ENCODE assay signal across 19 cellular contexts in genomic region chr11:11329062-11329806, GRCh38. TPM values are rescaled to one million over a fixed set of nuclear protein-coding genes. Genes with fewer than 3 reads are reported as not detected.
DNase-seq lines count a peak whose midpoint lies in the region; ATAC-seq and TF ChIP-seq lines count a peak whose summit lies in the region.
"Had no signal": no experiment of that assay in that cellular context is flagged by ENCODE, and none has a peak within 500 bp of the region (broad histone marks: within the 10 kb centered on the region; RNA-seq: fewer than 3 reads in every experiment).

No MANE protein-coding gene starts in this region.

- POLR2A ChIA-PET in activated CD4-positive, alpha-beta T cell treated with anti-CD3 and anti-CD28 coated beads, Interleukin-2, amount 10 ng/mL, durations not matched to agents 7 days and 5 days (lab: Charles Lee): interaction anchor here (0.6 kb wide), 1 partner anchor 244 kb away, joined by 3 read pairs; no protein-coding TSS in a partner anchor

- H3K4me1 ChIP-seq in right atrium auricular region: no peaks in the 10 kb centered on the region
- H3K4me1 ChIP-seq in lower lobe of right lung: peaks cover 11% of the 10 kb centered on the region
- H3K4me1 ChIP-seq in upper lobe of left lung: peaks cover 0 to 23% (median 10%) of the 10 kb centered on the region in 4 donors

- TF ChIP-seq EP300 in upper lobe of left lung (IDR thresholded peaks at IDR 0.05): no peak

- no peak for TF ChIP-seq POLR2A in upper lobe of left lung (IDR thresholded peaks at IDR 0.05)

- H3K27me3 ChIP-seq in right atrium auricular region: no peaks in the 10 kb centered on the region
- no peaks in the 10 kb centered on the region for H3K27me3 ChIP-seq in lower lobe of right lung (ENCODE audit: low read depth)
- no peaks in the 10 kb centered on the region for H3K27me3 ChIP-seq in upper lobe of left lung

- H3K4me3 Mint-ChIP-seq in activated CD4-positive, alpha-beta T cell treated with anti-CD3 and anti-CD28 coated beads, Interleukin-2, amount 10 ng/mL, durations not matched to agents 7 days and 5 days: no peak overlapping the region
- H3K4me3 Mint-ChIP-seq: IgD-negative memory B cell had no signal

- TF ChIP-seq CTCF in right atrium auricular region (IDR thresholded peaks at IDR 0.05) (no peak), lower lobe of right lung (IDR thresholded peaks at IDR 0.05) (no peak), upper lobe of left lung (IDR thresholded peaks at IDR 0.05) (no peak)

- intact Hi-C loops in Right ventricle myocardium superior (cut with DNase I) (no loop called here), lower lobe of right lung (cut with DNase I) (no loop called here)

- peaks cover 9% of the 10 kb centered on the region for H3K36me3 ChIP-seq in right atrium auricular region
- peaks cover 19% of the 10 kb centered on the region for H3K36me3 ChIP-seq in lower lobe of right lung
- peaks cover 0 to 69% (median 26%) of the 10 kb centered on the region in 4 donors for H3K36me3 ChIP-seq in upper lobe of left lung

- H3K27ac ChIP-seq in right atrium auricular region: no peak overlapping the region
- H3K27ac ChIP-seq in lower lobe of right lung: peak overlapping the region; percentile 10
- peak overlapping the region in 2 of 4 donors; percentile 33 to 49 for H3K27ac ChIP-seq in upper lobe of left lung
- H3K27ac ChIP-seq: SK-N-MC had no signal

- no peak overlapping the region for H3K27ac Mint-ChIP-seq in activated CD4-positive, alpha-beta T cell treated with anti-CD3 and anti-CD28 coated beads, Interleukin-2, amount 10 ng/mL, durations not matched to agents 7 days and 5 days
- H3K27ac Mint-ChIP-seq: IgD-negative memory B cell had no signal

- no peaks in the 10 kb centered on the region for H3K4me1 Mint-ChIP-seq in activated CD4-positive, alpha-beta T cell treated with anti-CD3 and anti-CD28 coated beads, Interleukin-2, amount 10 ng/mL, durations not matched to agents 7 days and 5 days
- H3K4me1 Mint-ChIP-seq: IgD-negative memory B cell had no signal

- no peaks in the 10 kb centered on the region for H3K27me3 Mint-ChIP-seq in activated CD4-positive, alpha-beta T cell treated with anti-CD3 and anti-CD28 coated beads, Interleukin-2, amount 10 ng/mL, durations not matched to agents 7 days and 5 days
- H3K27me3 Mint-ChIP-seq: IgD-negative memory B cell had no signal

- DNase-seq in Right ventricle myocardium superior (no peak), right atrium auricular region (ENCODE audit: low spot score) (no peak), lower lobe of right lung (no peak), upper lobe of left lung (no peak), SIG-M5 treated with dmso at 0.1 percent for 504 hours (lab: John Stamatoyannopoulos, UW; ENCODE audit: unreplicated experiment) (no peak)
- no peak for DNase-seq in activated CD8-positive, alpha-beta memory T cell treated with anti-CD3 and anti-CD28 coated beads, Interleukin-2, amount 50 U/mL, for 4 hours
- DNase-seq in activated CD4-positive, alpha-beta T cell treated with anti-CD3 and anti-CD28 coated beads, Interleukin-2, amount 10 ng/mL, durations not matched to agents 7 days and 5 days: no peak
- DNase-seq: H7, NCI-H1048, NCI-H1417, NCI-H1694, NCI-H2081, NCI-H2227 treated with DMSO at 0.1 percent for 48 hours, NCI-H526 treated with DMSO at 0.1 percent for 48 hours, RPMI8226, SHP77 treated with DMSO at 0.1 percent for 48 hours had no signal

- whole genome bisulfite sequencing in upper lobe of left lung, 2 donors: 51 to 65% methylated on average over 4 of the region's 4 CpGs

- H3K9me3 ChIP-seq in right atrium auricular region (no peaks in the 10 kb centered on the region), lower lobe of right lung (no peaks in the 10 kb centered on the region), upper lobe of left lung (no peaks in the 10 kb centered on the region)

- H3K36me3 Mint-ChIP-seq in activated CD4-positive, alpha-beta T cell treated with anti-CD3 and anti-CD28 coated beads, Interleukin-2, amount 10 ng/mL, durations not matched to agents 7 days and 5 days (ENCODE audit: low read depth): no peaks in the 10 kb centered on the region
- H3K36me3 Mint-ChIP-seq: IgD-negative memory B cell had no signal

- H3K9me3 Mint-ChIP-seq in activated CD4-positive, alpha-beta T cell treated with anti-CD3 and anti-CD28 coated beads, Interleukin-2, amount 10 ng/mL, durations not matched to agents 7 days and 5 days: no peaks in the 10 kb centered on the region
- H3K9me3 Mint-ChIP-seq: IgD-negative memory B cell had no signal

- H3K4me3 ChIP-seq in right atrium auricular region (no peak overlapping the region), lower lobe of right lung (no peak overlapping the region), upper lobe of left lung (no peak overlapping the region)
- H3K4me3 ChIP-seq: SK-N-MC had no signal

- CTCF ChIA-PET in activated CD4-positive, alpha-beta T cell treated with anti-CD3 and anti-CD28 coated beads, Interleukin-2, amount 10 ng/mL, durations not matched to agents 7 days and 5 days (lab: Charles Lee): interaction anchor here (0.6 to 1.2 kb wide), 2 partner anchors 38 to 365 kb away, joined by 3 read pairs; no protein-coding TSS in a partner anchor

- peak; percentile 34 for ATAC-seq in Right ventricle myocardium superior (ENCODE audit: poor library complexity)
- peak; percentile 54 for ATAC-seq in esophagus mucosa
- ATAC-seq in lower lobe of right lung: peak; percentile 82 to 92
- peak; percentile 36 to 73 for ATAC-seq in upper lobe of left lung (ENCODE audit: low FRiP score in 2 of 2)

RNA-seq across cellular contexts. Expression of gene CSNK2A3, which starts 23.8 kb away (rescaled TPM):
- 1.2 TPM for total RNA-seq in Right ventricle myocardium superior
- 1 to 10 TPM in 1 of 2 donors, under 1 TPM in 1; 0.75 to 1.3 TPM for total RNA-seq in right atrium auricular region
- total RNA-seq in esophagus mucosa: 0.84 TPM
- 2.6 TPM for total RNA-seq in lower lobe of right lung
- 10 to 100 TPM in 1 of 6 donors, 1 to 10 TPM in 5; 2.0 to 18.9 (median 5.3) TPM for total RNA-seq in upper lobe of left lung
- 1 to 10 TPM in 1 of 2 experiments, under 1 TPM in 1; 0.56 to 1.0 TPM for total RNA-seq in activated CD4-positive, alpha-beta T cell treated with anti-CD3 and anti-CD28 coated beads, Interleukin-2, amount 10 ng/mL, durations not matched to agents 7 days and 5 days

Comparison
In these comparisons a context has a peak if more than half of its experiments do, and no peak if none do; other contexts are left out.
1. ATAC-seq: peak in every context shown above with its lines; median percentile 87 in lower lobe of right lung; 54 in upper lobe of left lung; 54 in esophagus mucosa; 34 in Right ventricle myocardium superior.